In genomic region chr12:77010637-77011548, GRCh38 we compare ENCODE assay signal across 8 cellular contexts. TPM values are rescaled to one million over a fixed set of nuclear protein-coding genes. Genes with fewer than 3 reads are reported as not detected.
DNase-seq lines count a peak whose midpoint lies in the region; ATAC-seq and TF ChIP-seq lines count a peak whose summit lies in the region.

No MANE protein-coding gene starts in this region.

- H3K4me3 ChIP-seq in dorsolateral prefrontal cortex = peak overlapping the region in 48 of 59 donors; percentile 4 to 58 (median 38)

- TF ChIP-seq CTCF in dorsolateral prefrontal cortex (IDR thresholded peaks at IDR 0.05 in 54 of 56, conservative IDR thresholded peaks at IDR 0.05 in 2 of 56; ENCODE audit: low read depth in 1 of 56, partially characterized antibody in 56 of 56) = peak; percentile 62 to 97 (median 89)

- peak; percentile 77 for DNase-seq in COLO829 (ENCODE audit: low spot score)
- DNase-seq in NCI-H526 treated with DMSO at 0.1 percent for 48 hours (lab: John Stamatoyannopoulos, UW) = peak; percentile 40
- peak; percentile 55 to 58 for DNase-seq in activated CD4-positive, alpha-beta T cell treated with anti-CD3 and anti-CD28 coated beads, Interleukin-2, amount 50 U/mL, for 4 hours
- peak; percentile 54 to 86 (median 78) for DNase-seq in dorsolateral prefrontal cortex
- peak; percentile 79 for DNase-seq in lung microvascular endothelial cell (ENCODE audit: low read depth in 2 of 2)
- peak; percentile 34 for DNase-seq in stimulated activated CD8-positive, alpha-beta memory T cell treated with anti-CD3 and anti-CD28 coated beads, Interleukin-15, amount 100 ng/mL, for 1 hour (ENCODE audit: low read depth)

- peak; percentile 93 for ATAC-seq in GM19463 (IDR thresholded peaks at IDR 0.05; ENCODE audit: unreplicated experiment)
- peak; percentile 88 for ATAC-seq in HG03558 (IDR thresholded peaks at IDR 0.05; ENCODE audit: extremely low read depth, unreplicated experiment)

- peaks cover 0 to 3% (median 0%) of the 10 kb centered on the region in 45 donors for H3K27me3 ChIP-seq in dorsolateral prefrontal cortex

- peak overlapping the region in 14 of 59 donors; percentile 5 to 54 (median 38) for H3K27ac ChIP-seq in dorsolateral prefrontal cortex

- intact Hi-C loops in dorsolateral prefrontal cortex (cut with DNase I) = loop anchor here (5.0 to 10.0 kb wide), 3 partner anchors 219 to 389 kb away; no protein-coding TSS in a partner anchor

RNA-seq across cellular contexts. Expression of gene E2F7, which starts 54.5 kb away (rescaled TPM):
- 1 to 10 TPM in 7 of 120 experiments, under 1 TPM in 89, not detected in 24; 0.08 to 2.3 (median 0.33) TPM for total RNA-seq in dorsolateral prefrontal cortex
- total RNA-seq in lung microvascular endothelial cell = 2.8 and 7.0 TPM in 2 replicates
